Comparison of ENCODE assay signal across 8 cellular contexts in the genomic region with DNA sequence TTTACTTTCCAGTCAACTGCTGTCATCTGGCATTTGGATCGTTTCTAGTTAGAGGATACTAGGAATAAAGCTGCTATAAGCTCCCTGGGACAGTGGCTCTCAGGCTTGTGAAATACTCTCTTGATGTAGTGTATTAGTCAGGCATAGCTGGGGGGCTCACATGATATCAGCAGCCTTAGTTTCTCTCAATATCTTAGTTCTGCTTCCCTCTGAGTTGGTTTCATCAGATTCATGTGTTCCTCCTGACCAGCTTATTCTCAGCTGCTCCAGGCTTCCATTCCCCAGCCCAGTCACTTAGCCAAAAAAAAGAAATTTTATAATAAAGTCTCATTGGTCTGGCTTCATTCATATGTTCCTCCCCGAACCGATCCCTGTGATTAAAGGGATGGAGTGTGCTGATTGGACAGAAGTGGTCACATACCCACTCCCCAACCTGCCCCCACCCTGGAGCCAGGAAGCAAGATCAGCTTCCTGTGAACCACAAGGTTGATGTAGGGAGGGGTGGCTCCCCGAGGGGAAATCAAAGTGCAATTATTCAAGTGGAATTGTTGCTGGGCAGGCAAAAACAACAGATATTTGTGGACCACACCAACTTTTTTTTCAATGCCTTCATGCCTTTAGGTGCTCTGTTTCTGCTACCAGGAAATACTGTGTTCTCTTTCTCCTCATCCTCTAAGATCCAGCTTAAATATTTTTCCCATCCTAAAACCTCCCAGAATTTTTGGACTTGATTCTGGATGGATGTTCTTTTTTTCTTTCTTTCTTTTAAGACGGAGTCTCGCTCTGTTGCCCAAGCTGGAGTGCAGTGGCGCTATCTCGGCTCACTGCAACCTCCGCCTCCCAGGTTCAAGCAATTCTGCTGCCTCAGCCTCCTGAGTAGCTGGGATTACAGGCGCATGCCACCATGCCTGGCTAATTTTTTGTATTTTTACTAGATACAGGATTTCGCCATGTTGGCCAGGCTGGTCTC. TPM values are rescaled to one million over a fixed set of nuclear protein-coding genes. Genes with fewer than 3 reads are reported as not detected.
DNase-seq lines count a peak whose midpoint lies in the region; FAIRE-seq and TF ChIP-seq lines count a peak whose summit lies in the region.

No MANE protein-coding gene starts in this region.

- peak; percentile 7 for DNase-seq in activated CD4-positive, alpha-beta T cell treated with anti-CD3 and anti-CD28 coated beads for 48 hours
- no peak for DNase-seq in activated CD4-positive, alpha-beta T cell treated with anti-CD3 and anti-CD28 coated beads, Interleukin-2, amount 50 U/mL, for 4 hours
- DNase-seq in adrenal gland = peak; percentile 40 to 78 (median 62)
- DNase-seq in kidney = peak; percentile 86
- DNase-seq in transverse colon = no peak
- DNase-seq in brain microvascular endothelial cell = no peak
- DNase-seq in NCI-H2029 treated with DMSO at 0.1 percent for 48 hours (lab: John Stamatoyannopoulos, UW) = no peak
- DNase-seq in NCI-H1436 (lab: John Stamatoyannopoulos, UW) = no peak

- TF ChIP-seq CTCF in adrenal gland (IDR thresholded peaks at IDR 0.05) (no peak), kidney (IDR thresholded peaks at IDR 0.05; ENCODE audit: borderline replicate concordance, extremely low read depth, insufficient read depth) (no peak), transverse colon (IDR thresholded peaks at IDR 0.05) (no peak), brain microvascular endothelial cell (IDR thresholded peaks at IDR 0.05; ENCODE audit: low read depth, low read length, missing control alignments) (no peak)

- WGBS in adrenal gland, 4 donors = 58 to 61% (median 58%) methylated on average over 11 of the region's 11 CpGs
- 59 to 68% methylated on average over 8 to 11 of the region's 11 CpGs for WGBS in transverse colon (ENCODE audit: low coverage in 1 of 2), 2 donors

- H3K27ac ChIP-seq in adrenal gland (peak overlapping the region in 2 of 5 donors; percentile 30 to 50), kidney (ENCODE audit: low read depth in 2 of 2, low read length in 2 of 2) (peak overlapping the region; percentile 17 to 84), transverse colon (peak overlapping the region in 3 of 4 donors; percentile 28 to 45 (median 35)), brain microvascular endothelial cell (no peak overlapping the region)

- no peak for TF ChIP-seq EP300 in transverse colon (IDR thresholded peaks at IDR 0.05; ENCODE audit: low read depth)

- peak overlapping the region in 1 of 2 donors; percentile 44 for H3K9ac ChIP-seq in kidney (ENCODE audit: low read length in 2 of 2)

- peak; percentile 53 for FAIRE-seq in kidney (lab: Jason Lieb, UNC)

- no peak for TF ChIP-seq POLR2A in adrenal gland (IDR thresholded peaks at IDR 0.05)
- TF ChIP-seq POLR2A in transverse colon (IDR thresholded peaks at IDR 0.05) = no peak

- intact Hi-C loops in adrenal gland (cut with DNase I) (no loop called here), kidney (cut with DNase I) (no loop called here), transverse colon (cut with DNase I; ENCODE audit: low total_unique reads) (no loop called here)

- in situ Hi-C loops in transverse colon (cut with MboI; ENCODE audit: low pct_ligation_motif_present in 1 of 4, low pct_unique_long_range_greater_than_20kb in 1 of 4, low sequenced_read_pairs in 3 of 4) (no loop called here), brain microvascular endothelial cell (cut with HindIII; ENCODE audit: low pct_ligation_motif_present, low sequenced_read_pairs) (no loop called here)

- H3K36me3 ChIP-seq in adrenal gland (replicated peaks in 1 of 2) (no peaks in the 10 kb centered on the region), kidney (ENCODE audit: control insufficient read depth in 1 of 2, insufficient read depth in 2 of 2, low read length in 2 of 2) (no peaks in the 10 kb centered on the region), transverse colon (no peaks in the 10 kb centered on the region), brain microvascular endothelial cell (replicated peaks) (no peaks in the 10 kb centered on the region)

- no peaks in the 10 kb centered on the region for H3K27me3 ChIP-seq in adrenal gland
- no peaks in the 10 kb centered on the region for H3K27me3 ChIP-seq in transverse colon
- no peaks in the 10 kb centered on the region for H3K27me3 ChIP-seq in brain microvascular endothelial cell (replicated peaks)

- H3K9me3 ChIP-seq in adrenal gland (replicated peaks in 1 of 3) (no peaks in the 10 kb centered on the region), kidney (ENCODE audit: control insufficient read depth in 1 of 2, low read length in 2 of 2) (no peaks in the 10 kb centered on the region), transverse colon (no peaks in the 10 kb centered on the region)

- H3K4me1 ChIP-seq in adrenal gland (replicated peaks in 1 of 2) (peaks cover 0 to 8% of the 10 kb centered on the region in 2 donors), kidney (ENCODE audit: control insufficient read depth in 1 of 2, insufficient read depth in 1 of 2, low read depth in 1 of 2, low read length in 2 of 2) (peaks cover 0 to 7% of the 10 kb centered on the region in 2 donors), transverse colon (peaks cover 0 to 12% (median 5%) of the 10 kb centered on the region in 4 donors)

- no peak overlapping the region for H3K4me3 ChIP-seq in adrenal gland
- H3K4me3 ChIP-seq in kidney (ENCODE audit: low read length in 2 of 2) = peak overlapping the region in 1 of 2 donors; percentile 30
- H3K4me3 ChIP-seq in transverse colon = no peak overlapping the region
- no peak overlapping the region for H3K4me3 ChIP-seq in brain microvascular endothelial cell (ENCODE audit: low read depth, low read length)

RNA-seq across cellular contexts. Expression of gene B4GALT5, which starts 11.2 kb away (rescaled TPM):
- total RNA-seq in adrenal gland (100 to 1,000 TPM in 2 of 8 donors, 10 to 100 TPM in 6; 47.4 to 137 (median 69.1) TPM), kidney (73.3 TPM), transverse colon (10 to 100 TPM; 22.3 to 43.2 (median 29.4) TPM)
- polyA plus RNA-seq in adrenal gland (10 to 100 TPM; 14.2 to 77.7 (median 18.1) TPM), kidney (ENCODE audit: insufficient read depth, low read depth, low replicate concordance) (21.4 TPM)

Comparison
In these comparisons a context has a peak if more than half of its experiments do, and no peak if none do; other contexts are left out.
1. DNase-seq: peak in activated CD4-positive, alpha-beta T cell treated with anti-CD3 and anti-CD28 coated beads for 48 hours (single experiment), adrenal gland (7 of 7) and kidney (single experiment); none in activated CD4-positive, alpha-beta T cell treated with anti-CD3 and anti-CD28 coated beads, Interleukin-2, amount 50 U/mL, for 4 hours (0 of 2), transverse colon (single experiment), brain microvascular endothelial cell (single experiment), NCI-H2029 treated with DMSO at 0.1 percent for 48 hours (single experiment) and NCI-H1436 (single experiment).